ENCODE assay signal across 18 cellular contexts in the genomic region with DNA sequence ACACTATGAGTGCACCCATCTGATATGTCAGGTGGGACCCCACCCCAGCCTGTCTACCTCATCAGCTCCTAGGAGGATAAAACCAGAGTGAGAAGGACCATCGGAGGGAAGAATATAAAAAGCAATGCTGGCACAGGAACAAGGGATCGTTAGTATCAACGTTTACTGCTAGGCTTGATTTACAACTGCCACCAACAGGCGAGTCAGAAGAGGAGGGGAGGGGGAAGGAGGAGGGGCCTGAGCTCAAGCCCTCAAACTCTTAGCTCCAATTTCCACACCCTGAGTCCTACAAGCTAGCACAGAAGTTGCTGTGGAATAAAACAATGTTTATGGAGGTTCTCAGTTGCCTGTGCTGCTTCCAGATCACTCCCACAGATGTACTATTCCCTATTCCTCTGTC.
DNase-seq lines count a peak whose midpoint lies in the region; ATAC-seq and TF ChIP-seq lines count a peak whose summit lies in the region.
"Had no signal": no experiment of that assay in that cellular context is flagged by ENCODE, and none has a peak within 500 bp of the region (broad histone marks: within the 10 kb centered on the region; RNA-seq: fewer than 3 reads in every experiment).

No MANE protein-coding gene starts in this region.

- no TSS peak for BruUV-seq in PC-9 (replicated peaks; lab: Mats Ljungman, UMichigan)

- H3K27ac ChIP-seq in BLaER1 (peak overlapping the region; percentile 71), H9 (ENCODE audit: insufficient read length, low read depth, low read length) (no peak overlapping the region), mesendoderm (ENCODE audit: low read depth, low read length) (no peak overlapping the region), PC-9 (no peak overlapping the region)
- H3K27ac ChIP-seq: skin epidermis, thoracic aorta had no signal

- H3K79me2 ChIP-seq in H9 (ENCODE audit: insufficient read depth, low read length) (no peaks in the 10 kb centered on the region), mesendoderm (ENCODE audit: control insufficient read depth, insufficient read depth, low read length) (no peaks in the 10 kb centered on the region), PC-9 (ENCODE audit: low read depth) (no peaks in the 10 kb centered on the region)

- no peak overlapping the region for H2AK5ac ChIP-seq in H9 (ENCODE audit: insufficient read length, low read length)
- H2AK5ac ChIP-seq in mesendoderm (ENCODE audit: low read length): no peak overlapping the region

- H3K14ac ChIP-seq in H9 (ENCODE audit: insufficient read depth, low read length): no peak overlapping the region

- no peak overlapping the region for H4K91ac ChIP-seq in H9 (ENCODE audit: insufficient read length, low read depth, low read length)

- no peak overlapping the region for H3K4me3 Mint-ChIP-seq in H9
- no peak overlapping the region for H3K4me3 Mint-ChIP-seq in brain
- H3K4me3 Mint-ChIP-seq in stimulated activated effector memory CD8-positive, alpha-beta T cell treated with anti-CD3 and anti-CD28 coated beads, Interleukin-12 subunit alpha, Interleukin-12 subunit beta, amount 100 ng/mL, for 72 hours: no peak overlapping the region

- no CpG with 5 or more reads among the region's 4 CpGs for WGBS in H9 (ENCODE audit: extremely low coverage, insufficient read length, low lambda C conversion rate)
- WGBS in mesendoderm (ENCODE audit: extremely low coverage, insufficient coverage, low lambda C conversion rate): no CpG with 5 or more reads among the region's 4 CpGs

- no peak overlapping the region for H2BK15ac ChIP-seq in H9 (ENCODE audit: low read depth, low read length)
- no peak overlapping the region for H2BK15ac ChIP-seq in mesendoderm (replicated peaks; ENCODE audit: low read depth)

- H3K9ac ChIP-seq in BLaER1 (peak overlapping the region; percentile 58; the same call in 1 of the 2 replicates), H9 (ENCODE audit: extremely low read depth, insufficient read length, low read length) (no peak overlapping the region), mesendoderm (ENCODE audit: low read length) (peak overlapping the region; percentile 26)

- H3K9me3 ChIP-seq in BLaER1 (no peaks in the 10 kb centered on the region), H9 (ENCODE audit: control insufficient read depth, low read depth, low read length) (no peaks in the 10 kb centered on the region), PC-9 (ENCODE audit: insufficient read depth, low read depth) (no peaks in the 10 kb centered on the region)
- H3K9me3 ChIP-seq: thoracic aorta had no signal

- H3K18ac ChIP-seq in H9 (ENCODE audit: insufficient read length, low read depth, low read length) (no peak overlapping the region), mesendoderm (ENCODE audit: low read length) (no peak overlapping the region)

- DNase-seq in H9: peak; percentile 45
- peak; percentile 45 for DNase-seq in mesendoderm
- no peak for DNase-seq in stimulated activated effector memory CD8-positive, alpha-beta T cell treated with anti-CD3 and anti-CD28 coated beads, Interleukin-12 subunit alpha, Interleukin-12 subunit beta, amount 100 ng/mL, for 72 hours (ENCODE audit: low spot score in 2 of 2)
- no peak for DNase-seq in PC-9
- no peak for DNase-seq in posterior cingulate gyrus
- DNase-seq: AML-193; glutamatergic neuron; HCEC 1CT; MM.1S; NCI-H2081 treated with DMSO at 0.1 percent for 48 hours; stimulated activated CD4-positive, alpha-beta T cell treated with anti-CD3 and anti-CD28 coated beads, Interleukin-4, amount 100 ng/mL, for 24 hours; stimulated activated CD8-positive, alpha-beta memory T cell treated with anti-CD3 and anti-CD28 coated beads, Interleukin-4, amount 100 ng/mL, for 48 hours had no signal

- H3K36me3 Mint-ChIP-seq in H9 (ENCODE audit: insufficient read depth in 1 of 3, low read depth in 3 of 3): no peaks in the 10 kb centered on the region; a peak in 1 of 7 replicates
- H3K36me3 Mint-ChIP-seq in brain: peaks cover 38% of the 10 kb centered on the region
- H3K36me3 Mint-ChIP-seq in stimulated activated effector memory CD8-positive, alpha-beta T cell treated with anti-CD3 and anti-CD28 coated beads, Interleukin-12 subunit alpha, Interleukin-12 subunit beta, amount 100 ng/mL, for 72 hours: no peaks in the 10 kb centered on the region

- POLR2A ChIA-PET in PC-9 (lab: Charles Lee; ENCODE audit: unreplicated experiment): no interaction called here

- no peak for ATAC-seq in GM21515 (IDR thresholded peaks at IDR 0.05; ENCODE audit: unreplicated experiment)
- no peak for ATAC-seq in stimulated activated effector memory CD8-positive, alpha-beta T cell treated with anti-CD3 and anti-CD28 coated beads, Interleukin-12 subunit alpha, Interleukin-12 subunit beta, amount 100 ng/mL, for 72 hours

- intact Hi-C loops in PC-9 (cut with micrococcal nuclease; ENCODE audit: unreplicated experiment) (no loop called here), posterior cingulate gyrus (cut with DNase I) (loop anchor here (5.0 kb wide), 1 partner anchor 249 kb away; a partner anchor contains a TSS)

- H3K36me3 ChIP-seq in BLaER1 (no peaks in the 10 kb centered on the region), mesendoderm (ENCODE audit: control insufficient read depth, insufficient read depth, low read length) (no peaks in the 10 kb centered on the region), PC-9 (ENCODE audit: low read depth) (no peaks in the 10 kb centered on the region)
- H3K36me3 ChIP-seq: thoracic aorta had no signal

- H3K27me3 Mint-ChIP-seq in H9 (ENCODE audit: low read depth): no peaks in the 10 kb centered on the region; the same call in 1 of the 2 replicates
- peaks cover 4% of the 10 kb centered on the region for H3K27me3 Mint-ChIP-seq in brain

- H3T11ph ChIP-seq in H9 (ENCODE audit: low read length): no peak overlapping the region

- H3K23ac ChIP-seq in H9 (ENCODE audit: insufficient read length, low read depth, low read length) (no peak overlapping the region), mesendoderm (ENCODE audit: low read length) (no peak overlapping the region)

- H3K79me1 ChIP-seq in H9 (ENCODE audit: insufficient read depth, low read depth, low read length, poor library complexity, severe bottlenecking): no peaks in the 10 kb centered on the region
- H3K79me1 ChIP-seq in mesendoderm (ENCODE audit: low read length): peaks cover 2% of the 10 kb centered on the region

- H2AFZ ChIP-seq in H9 (ENCODE audit: low read length) (no peak overlapping the region), PC-9 (no peak overlapping the region)

- H4K8ac ChIP-seq in H9 (replicated peaks; ENCODE audit: insufficient read length, low read depth, low read length) (no peak overlapping the region), mesendoderm (ENCODE audit: low read depth, low read length) (no peak overlapping the region)

- H2BK5ac ChIP-seq in H9 (ENCODE audit: insufficient read length, low read length) (no peak overlapping the region), mesendoderm (ENCODE audit: low read length) (no peak overlapping the region)

- H3K4ac ChIP-seq in H9 (ENCODE audit: low read depth, low read length) (no peak overlapping the region), mesendoderm (ENCODE audit: low read depth, low read length) (no peak overlapping the region)

- TF ChIP-seq CTCF in H9 (conservative IDR thresholded peaks at IDR 0.05) (no peak), brain (conservative IDR thresholded peaks at IDR 0.05) (no peak), PC-9 (conservative IDR thresholded peaks at IDR 0.05) (no peak)

- no peaks in the 10 kb centered on the region for H3K23me2 ChIP-seq in H9 (ENCODE audit: insufficient read length, low read depth, low read length, poor library complexity, severe bottlenecking)

- H4K5ac ChIP-seq in H9 (ENCODE audit: insufficient read length, low read depth, low read length): no peak overlapping the region
- H4K5ac ChIP-seq in mesendoderm (ENCODE audit: low read length): no peak overlapping the region

- peaks cover 19% of the 10 kb centered on the region in 2 experiments for H3K4me1 Mint-ChIP-seq in H9
- peaks cover 58% of the 10 kb centered on the region for H3K4me1 Mint-ChIP-seq in brain
- no peaks in the 10 kb centered on the region for H3K4me1 Mint-ChIP-seq in stimulated activated effector memory CD8-positive, alpha-beta T cell treated with anti-CD3 and anti-CD28 coated beads, Interleukin-12 subunit alpha, Interleukin-12 subunit beta, amount 100 ng/mL, for 72 hours

- H3K9me2 ChIP-seq in PC-9 (ENCODE audit: insufficient read depth): no peaks in the 10 kb centered on the region

- H4K20me1 ChIP-seq in BLaER1: no peaks in the 10 kb centered on the region
- no peaks in the 10 kb centered on the region for H4K20me1 ChIP-seq in H9 (ENCODE audit: control insufficient read depth, insufficient read depth, insufficient read length)
- no peaks in the 10 kb centered on the region for H4K20me1 ChIP-seq in PC-9 (ENCODE audit: insufficient read depth)

- peaks cover 68% of the 10 kb centered on the region for H3K4me1 ChIP-seq in BLaER1
- H3K4me1 ChIP-seq in H9 (ENCODE audit: insufficient read depth, low read length): peaks cover 2% of the 10 kb centered on the region; the same call in 1 of the 2 replicates
- peaks cover 3% of the 10 kb centered on the region for H3K4me1 ChIP-seq in mesendoderm (ENCODE audit: control insufficient read depth, low read depth, low read length)
- H3K4me1 ChIP-seq in PC-9 (replicated peaks; ENCODE audit: insufficient read depth): no peaks in the 10 kb centered on the region

- H3K4me2 ChIP-seq in BLaER1 (peak overlapping the region; percentile 82), H9 (ENCODE audit: insufficient read depth, insufficient read length, low read length) (no peak overlapping the region), mesendoderm (ENCODE audit: low read length) (no peak overlapping the region), PC-9 (no peak overlapping the region)

- H3K27ac Mint-ChIP-seq in H9: no peak overlapping the region
- peak overlapping the region in 4 of 5 experiments; percentile 8 to 81 (median 67) for H3K27ac Mint-ChIP-seq in brain
- H3K27ac Mint-ChIP-seq in stimulated activated effector memory CD8-positive, alpha-beta T cell treated with anti-CD3 and anti-CD28 coated beads, Interleukin-12 subunit alpha, Interleukin-12 subunit beta, amount 100 ng/mL, for 72 hours: no peak overlapping the region
- H3K27ac Mint-ChIP-seq: activated T-helper 2 cell treated with anti-CD3 and anti-CD28 coated beads, Interferon-gamma antibody, Interleukin-2, Interleukin-4, amounts not matched to agents 10 μg/mL and 5 μg/mL and 100 μg/mL, durations not matched to agents 14 hours and 24 hours and 36 hours had no signal

- H2BK12ac ChIP-seq in H9 (ENCODE audit: insufficient read length, low read depth, low read length): no peak overlapping the region

- H3K4me3 ChIP-seq in BLaER1: peak overlapping the region; percentile 1; the same call in 1 of the 2 replicates
- no peak overlapping the region for H3K4me3 ChIP-seq in mesendoderm (ENCODE audit: low read length)
- no peak overlapping the region for H3K4me3 ChIP-seq in PC-9
- H3K4me3 ChIP-seq: skin epidermis, thoracic aorta had no signal

- CTCF ChIA-PET in PC-9 (lab: Charles Lee): no interaction called here

- H3K27me3 ChIP-seq in BLaER1 (no peaks in the 10 kb centered on the region), H9 (ENCODE audit: insufficient read depth, low read length) (no peaks in the 10 kb centered on the region), mesendoderm (ENCODE audit: insufficient read depth, low read length, poor library complexity) (no peaks in the 10 kb centered on the region), PC-9 (ENCODE audit: insufficient read depth, low read depth) (peaks cover 54% of the 10 kb centered on the region)

- H3K56ac ChIP-seq in H9 (ENCODE audit: insufficient read length, low read depth, low read length) (no peak overlapping the region), mesendoderm (ENCODE audit: low read length) (no peak overlapping the region)

- H3K9me3 Mint-ChIP-seq in H9: no peaks in the 10 kb centered on the region
- H3K9me3 Mint-ChIP-seq in brain: peaks cover 14 to 35% (median 25%) of the 10 kb centered on the region in 5 experiments
- H3K9me3 Mint-ChIP-seq in stimulated activated effector memory CD8-positive, alpha-beta T cell treated with anti-CD3 and anti-CD28 coated beads, Interleukin-12 subunit alpha, Interleukin-12 subunit beta, amount 100 ng/mL, for 72 hours: no peaks in the 10 kb centered on the region
- H3K9me3 Mint-ChIP-seq: activated T-helper 2 cell treated with anti-CD3 and anti-CD28 coated beads, Interferon-gamma antibody, Interleukin-2, Interleukin-4, amounts not matched to agents 10 μg/mL and 5 μg/mL and 100 μg/mL, durations not matched to agents 14 hours and 24 hours and 36 hours had no signal

- no peak overlapping the region for H2BK120ac ChIP-seq in H9 (ENCODE audit: low read depth, low read length, poor library complexity, severe bottlenecking)
- H2BK120ac ChIP-seq in mesendoderm (ENCODE audit: low read depth, low read length): no peak overlapping the region

- H3F3A ChIP-seq in PC-9 (ENCODE audit: insufficient read depth, low read depth): no peaks in the 10 kb centered on the region

- no peak overlapping the region for H2BK20ac ChIP-seq in H9 (ENCODE audit: low read depth, low read length, poor library complexity, severe bottlenecking)

Comparison
In these comparisons a context has a peak if more than half of its experiments do, and no peak if none do; other contexts are left out.
1. DNase-seq: peak in H9 (single experiment) and mesendoderm (single experiment); none in stimulated activated effector memory CD8-positive, alpha-beta T cell treated with anti-CD3 and anti-CD28 coated beads, Interleukin-12 subunit alpha, Interleukin-12 subunit beta, amount 100 ng/mL, for 72 hours (0 of 2), PC-9 (0 of 2) and posterior cingulate gyrus (0 of 10).
2. H3K27ac Mint-ChIP-seq: peak in brain (4 of 5); none in H9 (0 of 3) and stimulated activated effector memory CD8-positive, alpha-beta T cell treated with anti-CD3 and anti-CD28 coated beads, Interleukin-12 subunit alpha, Interleukin-12 subunit beta, amount 100 ng/mL, for 72 hours (single experiment).